Comparison of ENCODE assay signal across 14 cellular contexts in genomic region chr9:89445135-89445797, GRCh38. TPM values are rescaled to one million over a fixed set of nuclear protein-coding genes. Genes with fewer than 3 reads are reported as not detected.
A peak's percentile ranks its signal among the peaks of the same experiment; 100 is the strongest.
DNase-seq lines count a peak whose midpoint lies in the region; ATAC-seq and TF ChIP-seq lines count a peak whose summit lies in the region.
"Had no signal": no experiment of that assay in that cellular context is flagged by ENCODE, and none has a peak within 500 bp of the region (broad histone marks: within the 10 kb centered on the region; RNA-seq: fewer than 3 reads in every experiment).

No MANE protein-coding gene starts in this region.

- H3K23ac ChIP-seq in mesenchymal stem cell (ENCODE audit: low read length in 2 of 2) = no peak overlapping the region

- no peak overlapping the region for H2BK15ac ChIP-seq in mesenchymal stem cell (ENCODE audit: low read depth, poor library complexity, severe bottlenecking)

- H3K27ac ChIP-seq in CD8-positive, alpha-beta T cell (ENCODE audit: low read depth, low read length) = peak overlapping the region; percentile 50
- no peak overlapping the region for H3K27ac ChIP-seq in mesenchymal stem cell (ENCODE audit: low read length, poor library complexity, severe bottlenecking)

- H3K36me3 ChIP-seq in CD8-positive, alpha-beta T cell (ENCODE audit: insufficient read depth, low read length) = peaks cover 27% of the 10 kb centered on the region
- H3K36me3 ChIP-seq in mesenchymal stem cell (ENCODE audit: control insufficient read depth in 1 of 2, insufficient read depth in 2 of 2, low read depth in 1 of 2, low read length in 2 of 2) = peaks cover 0 to 32% of the 10 kb centered on the region in 2 experiments
- H3K36me3 ChIP-seq: Peyer's patch had no signal

- no peak overlapping the region for H2AFZ ChIP-seq in mesenchymal stem cell (ENCODE audit: low read depth, low read length)

- peaks cover 45% of the 10 kb centered on the region for H3K79me1 ChIP-seq in mesenchymal stem cell (replicated peaks; ENCODE audit: low read length, poor library complexity, severe bottlenecking)

- H3K27me3 Mint-ChIP-seq in CD8-positive, alpha-beta T cell (ENCODE audit: low read depth) = no peaks in the 10 kb centered on the region
- H3K27me3 Mint-ChIP-seq in T-cell = no peaks in the 10 kb centered on the region
- no peaks in the 10 kb centered on the region for H3K27me3 Mint-ChIP-seq in dendritic cell treated with granulocyte-macrophage colony-stimulating factor and Interleukin-4, amounts not matched to agents 40 ng/mL and 50 ng/mL, for 4 days

- H3K9ac ChIP-seq in mesenchymal stem cell (ENCODE audit: low read length) = no peak overlapping the region

- peaks cover 94% of the 10 kb centered on the region for H3K4me1 Mint-ChIP-seq in CD8-positive, alpha-beta T cell (ENCODE audit: low read depth)
- peaks cover 77 to 96% (median 95%) of the 10 kb centered on the region in 3 donors for H3K4me1 Mint-ChIP-seq in T-cell
- H3K4me1 Mint-ChIP-seq in dendritic cell treated with granulocyte-macrophage colony-stimulating factor and Interleukin-4, amounts not matched to agents 40 ng/mL and 50 ng/mL, for 4 days (ENCODE audit: low read depth) = peaks cover 90% of the 10 kb centered on the region

- H3K27me3 ChIP-seq in CD8-positive, alpha-beta T cell (ENCODE audit: insufficient read depth, low read length) = no peaks in the 10 kb centered on the region
- H3K27me3 ChIP-seq in mesenchymal stem cell (ENCODE audit: control insufficient read depth in 1 of 2, insufficient read depth in 1 of 2, low read length in 2 of 2) = peaks cover 0 to 9% of the 10 kb centered on the region in 2 experiments
- H3K27me3 ChIP-seq: Peyer's patch had no signal

- DNase-seq in CD8-positive, alpha-beta T cell = no peak
- DNase-seq in T-cell (no peak), posterior vena cava (ENCODE audit: low spot score) (peak; percentile 49), ACHN (no peak), mesenchymal stem cell (no peak)
- DNase-seq: activated effector memory CD4-positive, alpha-beta T cell treated with anti-CD3 and anti-CD28 coated beads, Interleukin-2, amount 50 U/mL, for 16 hours; central memory CD4-positive, alpha-beta T cell; kidney glomerular epithelial cell; NCI-H2081; stimulated activated CD4-positive, alpha-beta T cell treated with anti-CD3 and anti-CD28 coated beads, Interleukin-15, amount 100 ng/mL, for 24 hours; trophoblast cell had no signal

- H3K4me2 ChIP-seq in mesenchymal stem cell (ENCODE audit: low read length, poor library complexity, severe bottlenecking) = no peak overlapping the region

- H2BK5ac ChIP-seq in mesenchymal stem cell (ENCODE audit: low read depth, low read length, poor library complexity, severe bottlenecking) = no peak overlapping the region

- in situ Hi-C loops in ACHN (cut with HindIII; ENCODE audit: low pct_ligation_motif_present, low pct_unique_long_range_greater_than_20kb, low sequenced_read_pairs) = no loop called here

- 81% methylated on average over 11 of the region's 11 CpGs for WGBS in mesenchymal stem cell

- TF ChIP-seq CTCF in CD8-positive, alpha-beta T cell (IDR thresholded peaks at IDR 0.05) = no peak

- peak overlapping the region; percentile 40 for H3K4me3 Mint-ChIP-seq in CD8-positive, alpha-beta T cell
- peak overlapping the region; percentile 39 to 72 (median 50) for H3K4me3 Mint-ChIP-seq in T-cell
- H3K4me3 Mint-ChIP-seq in dendritic cell treated with granulocyte-macrophage colony-stimulating factor and Interleukin-4, amounts not matched to agents 40 ng/mL and 50 ng/mL, for 4 days = no peak overlapping the region

- no peaks in the 10 kb centered on the region for H3K9me3 Mint-ChIP-seq in CD8-positive, alpha-beta T cell
- no peaks in the 10 kb centered on the region for H3K9me3 Mint-ChIP-seq in T-cell
- H3K9me3 Mint-ChIP-seq in dendritic cell treated with granulocyte-macrophage colony-stimulating factor and Interleukin-4, amounts not matched to agents 40 ng/mL and 50 ng/mL, for 4 days = no peaks in the 10 kb centered on the region

- H2AK5ac ChIP-seq in mesenchymal stem cell (ENCODE audit: low read length, severe bottlenecking) = no peak overlapping the region

- no peak overlapping the region for H4K91ac ChIP-seq in mesenchymal stem cell (ENCODE audit: low read length)

- H3K14ac ChIP-seq in mesenchymal stem cell (ENCODE audit: low read length in 2 of 2) = no peak overlapping the region

- H4K8ac ChIP-seq in mesenchymal stem cell (ENCODE audit: low read length) = no peak overlapping the region

- H2BK120ac ChIP-seq in mesenchymal stem cell (ENCODE audit: low read depth, low read length) = no peak overlapping the region

- H2BK12ac ChIP-seq in mesenchymal stem cell (ENCODE audit: low read length in 2 of 2) = no peak overlapping the region

- peaks cover 99% of the 10 kb centered on the region for H3K4me1 ChIP-seq in CD8-positive, alpha-beta T cell (ENCODE audit: insufficient read depth, low read length)
- H3K4me1 ChIP-seq in mesenchymal stem cell (ENCODE audit: control insufficient read depth, insufficient read depth, low read depth, low read length) = peaks cover 30% of the 10 kb centered on the region

- intact Hi-C loops in CD8-positive, alpha-beta T cell (cut with DNase I, micrococcal nuclease) = loop anchor here in 1 of 2 experiments (2.0 kb wide), 1 partner anchor 20 kb away; no protein-coding TSS in a partner anchor
- intact Hi-C loops in dendritic cell treated with granulocyte-macrophage colony-stimulating factor and Interleukin-4, amounts not matched to agents 40 ng/mL and 50 ng/mL, for 4 days (cut with micrococcal nuclease) = loop anchor here (10.0 kb wide), 1 partner anchor 50 kb away; the partner anchor contains the start of gene SEMA4D
- intact Hi-C loops in posterior vena cava (cut with DNase I) = no loop called here

- H3K4me3 ChIP-seq in CD8-positive, alpha-beta T cell (ENCODE audit: low read depth, low read length) = no peak overlapping the region
- no peak overlapping the region for H3K4me3 ChIP-seq in mesenchymal stem cell (ENCODE audit: insufficient read depth in 1 of 2, low read depth in 1 of 2, low read length in 2 of 2)
- H3K4me3 ChIP-seq: Peyer's patch had no signal

- POLR2A ChIA-PET in CD8-positive, alpha-beta T cell (lab: Charles Lee) = interaction anchor here (0.6 to 3.2 kb wide), 13 partner anchors 8 to 104 kb away, joined by 3 to 21 read pairs (median 4); no protein-coding TSS in a partner anchor
- POLR2A ChIA-PET in T-cell (lab: Charles Lee) = interaction anchor here (0.6 to 1.0 kb wide), 3 partner anchors 12 to 103 kb away, joined by 3 to 5 read pairs (median 3); no protein-coding TSS in a partner anchor

- CTCF ChIA-PET in CD8-positive, alpha-beta T cell (lab: Charles Lee) = interaction anchor here (0.7 to 7.5 kb wide), 12 partner anchors 16 to 105 kb away, joined by 3 to 47 read pairs (median 3); no protein-coding TSS in a partner anchor
- CTCF ChIA-PET in T-cell (lab: Charles Lee) = interaction anchor here (0.8 to 2.9 kb wide), 4 partner anchors 16 to 104 kb away, joined by 3 to 11 read pairs (median 5); no protein-coding TSS in a partner anchor

- H3K9me3 ChIP-seq in CD8-positive, alpha-beta T cell (ENCODE audit: low read length) = no peaks in the 10 kb centered on the region
- no peaks in the 10 kb centered on the region for H3K9me3 ChIP-seq in mesenchymal stem cell (ENCODE audit: control insufficient read depth, low read length)
- H3K9me3 ChIP-seq: Peyer's patch had no signal

- H3K4ac ChIP-seq in mesenchymal stem cell (ENCODE audit: low read depth in 1 of 2, low read length in 2 of 2) = no peak overlapping the region

- peak overlapping the region; percentile 97 for H3K27ac Mint-ChIP-seq in CD8-positive, alpha-beta T cell
- peak overlapping the region; percentile 92 to 95 for H3K27ac Mint-ChIP-seq in T-cell
- H3K27ac Mint-ChIP-seq in dendritic cell treated with granulocyte-macrophage colony-stimulating factor and Interleukin-4, amounts not matched to agents 40 ng/mL and 50 ng/mL, for 4 days = peak overlapping the region; percentile 16

- no peak for ATAC-seq in CD8-positive, alpha-beta T cell
- ATAC-seq in T-cell (replicated peaks in 1 of 4) (no peak), HG03521 (IDR thresholded peaks at IDR 0.05; ENCODE audit: unreplicated experiment) (no peak)

- H3K18ac ChIP-seq in mesenchymal stem cell (ENCODE audit: low read depth in 1 of 2, low read length in 2 of 2) = no peak overlapping the region

- H3K36me3 Mint-ChIP-seq in CD8-positive, alpha-beta T cell = peaks cover 84% of the 10 kb centered on the region
- peaks cover 34% of the 10 kb centered on the region for H3K36me3 Mint-ChIP-seq in T-cell
- H3K36me3 Mint-ChIP-seq in dendritic cell treated with granulocyte-macrophage colony-stimulating factor and Interleukin-4, amounts not matched to agents 40 ng/mL and 50 ng/mL, for 4 days (ENCODE audit: low read depth) = peaks cover 47% of the 10 kb centered on the region

RNA-seq across cellular contexts. Expression of gene SEMA4D, which starts 52.6 kb away (rescaled TPM):
- 100 to 1,000 TPM; 286 to 305 TPM for total RNA-seq in CD8-positive, alpha-beta T cell
- 100 to 1,000 TPM; 347 to 585 (median 434) TPM for total RNA-seq in T-cell
- total RNA-seq in posterior vena cava = 10 to 100 TPM; 10.0 to 14.1 TPM
- polyA plus RNA-seq in mesenchymal stem cell (2013, experiment 1 of 2) = 3.2 TPM
- polyA plus RNA-seq in mesenchymal stem cell (2013, experiment 2 of 2) = 3.2 TPM

Comparison
In these comparisons a context has a peak if more than half of its experiments do, and no peak if none do; other contexts are left out.
1. H3K27ac Mint-ChIP-seq: peak in every context shown above with its lines; median percentile 97 in CD8-positive, alpha-beta T cell; 94 in T-cell; 16 in dendritic cell treated with granulocyte-macrophage colony-stimulating factor and Interleukin-4, amounts not matched to agents 40 ng/mL and 50 ng/mL, for 4 days.
2. RNA of gene SEMA4D, which starts 52.6 kb away (total RNA-seq): 347 to 585 TPM in T-cell and 286 to 305 TPM in CD8-positive, alpha-beta T cell; 10.0 to 14.1 TPM in posterior vena cava; every median in the first group is over 10 times any median in the second.